1 cellular context compared by ENCODE assay signal in the genomic region with DNA sequence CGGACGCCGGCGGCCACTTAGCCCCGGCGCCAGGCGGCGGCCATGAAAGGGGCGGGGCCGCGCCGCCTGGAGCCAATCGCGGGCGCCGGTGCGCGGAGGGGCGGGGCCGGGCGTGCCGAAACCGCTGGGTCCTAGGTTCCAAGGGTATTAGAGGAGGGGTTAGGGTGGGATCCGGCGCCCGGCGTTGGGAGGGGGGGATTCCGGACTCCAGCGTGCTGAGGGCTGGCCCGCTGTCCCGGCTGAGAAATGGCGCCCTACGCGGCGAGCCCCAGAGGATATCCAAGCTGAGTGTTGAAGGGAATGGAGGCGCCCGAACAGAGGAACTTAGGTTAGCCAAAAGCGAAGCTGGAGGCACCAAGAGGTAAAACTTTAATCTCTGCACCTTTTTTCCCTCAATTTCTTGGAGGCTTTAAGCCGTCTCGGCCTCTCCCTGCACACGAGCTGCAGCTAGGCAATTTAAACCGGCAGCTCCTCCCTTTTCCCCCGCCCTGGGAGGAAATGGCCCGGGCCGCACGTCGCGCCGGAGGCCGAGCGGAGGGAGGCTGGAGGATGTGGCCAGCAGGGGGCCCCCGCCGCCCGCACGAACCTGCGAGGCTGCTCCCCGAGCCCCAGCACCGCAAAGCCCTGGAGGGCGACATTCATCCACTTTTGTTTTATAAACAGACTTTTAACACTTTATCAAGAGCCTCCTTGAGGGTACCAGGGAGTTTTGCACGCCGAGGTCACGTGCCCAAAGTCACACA.
A peak's percentile ranks its signal among the peaks of the same experiment; 100 is the strongest.
TF ChIP-seq lines count a peak whose summit lies in the region.

Gene XXYLT1 (minus strand): TSS at position 44 of the 743 bp plus-strand sequence. CDS start 101 bp downstream, outside the sequence.

TF ChIP-seq in K562, 482 proteins besides CTCF, POLR2A, EP300 and RAD21 (continued from another document and continues in another):
- TF ChIP-seq CEBPZ (IDR thresholded peaks at IDR 0.05; ENCODE audit: borderline replicate concordance, low read depth, low read length) (no peak), RNF219 (CRISPR knock-in tag; IDR thresholded peaks at IDR 0.05) (no peak), ZNF232 (CRISPR knock-in tag; IDR thresholded peaks at IDR 0.05) (no peak), CHCHD3 (CRISPR knock-in tag; IDR thresholded peaks at IDR 0.05) (no peak), TOE1 (IDR thresholded peaks at IDR 0.05; ENCODE audit: borderline replicate concordance) (peak; percentile 88), TOE1 (CRISPR knock-in tag; IDR thresholded peaks at IDR 0.05; ENCODE audit: borderline replicate concordance, low read depth) (no peak), C11orf30 (IDR thresholded peaks at IDR 0.05; ENCODE audit: low read depth) (no peak), BRCA1 (IDR thresholded peaks at IDR 0.05) (no peak), BRCA1 (CRISPR knock-in tag; IDR thresholded peaks at IDR 0.05) (no peak), SETDB1 (IDR thresholded peaks at IDR 0.05; ENCODE audit: low read length) (no peak), SMAD1 (IDR thresholded peaks at IDR 0.05; ENCODE audit: low read depth, low read length, partially characterized antibody) (no peak), FOXM1 (IDR thresholded peaks at IDR 0.05; ENCODE audit: low read depth) (peak; percentile 86), FOXM1 (CRISPR knock-in tag; IDR thresholded peaks at IDR 0.05; ENCODE audit: low read depth) (peak; percentile 35; the same call in 1 of the 2 replicates), ZNF197 (CRISPR knock-in tag; IDR thresholded peaks at IDR 0.05; ENCODE audit: low read depth) (no peak), RB1 (IDR thresholded peaks at IDR 0.05; ENCODE audit: low read depth) (peak; percentile 84), ZNF408 (CRISPR knock-in tag; IDR thresholded peaks at IDR 0.05; ENCODE audit: low read depth) (no peak), SAP30 (IDR thresholded peaks at IDR 0.05; ENCODE audit: borderline replicate concordance, insufficient read depth, low read depth, low read length, poor library complexity, severe bottlenecking) (peak; percentile 13), ZNF699 (CRISPR knock-in tag; IDR thresholded peaks at IDR 0.05; ENCODE audit: insufficient replicate concordance) (no peak), FOSL1 (tag; conservative IDR thresholded peaks at IDR 0.05) (no peak; the same call in 1 of the 2 replicates), CHD2 (IDR thresholded peaks at IDR 0.05; ENCODE audit: low read depth, low read length) (no peak), ZNF778 (CRISPR knock-in tag; IDR thresholded peaks at IDR 0.05) (no peak), SMAD3 (CRISPR knock-in tag; conservative IDR thresholded peaks at IDR 0.05) (no peak), THRB (CRISPR knock-in tag; conservative IDR thresholded peaks at IDR 0.05) (no peak), ILK (tag; IDR thresholded peaks at IDR 0.05; ENCODE audit: borderline replicate concordance, low read depth) (no peak), U2AF2 (optimal IDR thresholded peaks at IDR 0.05; ENCODE audit: low read depth, low read length) (no peak), CBX5 (IDR thresholded peaks at IDR 0.05; ENCODE audit: borderline replicate concordance, low read depth) (no peak), SOX6 (IDR thresholded peaks at IDR 0.05) (peak; percentile 66; the same call in 1 of the 2 replicates), RBM25 (IDR thresholded peaks at IDR 0.05; ENCODE audit: low read depth, low read length, severe bottlenecking) (peak; percentile 77), MEIS2 (IDR thresholded peaks at IDR 0.05; ENCODE audit: partially characterized antibody) (no peak), KDM4B (IDR thresholded peaks at IDR 0.05; ENCODE audit: borderline replicate concordance in 2 of 2, low read depth in 1 of 2) (no peak; a peak in 1 of 4 replicates), NRF1 (conservative IDR thresholded peaks at IDR 0.05 in 1 of 2, IDR thresholded peaks at IDR 0.05 in 1 of 2) (peak; percentile 67 to 68; a peak in 3 of 4 replicates), MYBL2 (IDR thresholded peaks at IDR 0.05; ENCODE audit: low read depth) (no peak), MYBL2 (CRISPR knock-in tag; IDR thresholded peaks at IDR 0.05; ENCODE audit: borderline replicate concordance) (no peak), HMG20B (CRISPR knock-in tag; IDR thresholded peaks at IDR 0.05) (no peak), ZFP36 (IDR thresholded peaks at IDR 0.05; ENCODE audit: low read depth, low read length, partially characterized antibody) (no peak), GATAD2B (IDR thresholded peaks at IDR 0.05; ENCODE audit: borderline replicate concordance) (peak; percentile 53; the same call in 1 of the 2 replicates), NFRKB (IDR thresholded peaks at IDR 0.05; ENCODE audit: low read depth) (no peak), BACH1 (tag; IDR thresholded peaks at IDR 0.05) (no peak), ZNF384 (IDR thresholded peaks at IDR 0.05; ENCODE audit: low read depth, low read length) (no peak; the same call in 1 of the 2 replicates), CREBBP (IDR thresholded peaks at IDR 0.05; ENCODE audit: low read depth, low read length) (no peak)
- TF ChIP-seq, protein P1, sequence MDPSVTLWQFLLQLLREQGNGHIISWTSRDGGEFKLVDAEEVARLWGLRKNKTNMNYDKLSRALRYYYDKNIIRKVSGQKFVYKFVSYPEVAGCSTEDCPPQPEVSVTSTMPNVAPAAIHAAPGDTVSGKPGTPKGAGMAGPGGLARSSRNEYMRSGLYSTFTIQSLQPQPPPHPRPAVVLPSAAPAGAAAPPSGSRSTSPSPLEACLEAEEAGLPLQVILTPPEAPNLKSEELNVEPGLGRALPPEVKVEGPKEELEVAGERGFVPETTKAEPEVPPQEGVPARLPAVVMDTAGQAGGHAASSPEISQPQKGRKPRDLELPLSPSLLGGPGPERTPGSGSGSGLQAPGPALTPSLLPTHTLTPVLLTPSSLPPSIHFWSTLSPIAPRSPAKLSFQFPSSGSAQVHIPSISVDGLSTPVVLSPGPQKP (CRISPR knock-in tag; IDR thresholded peaks at IDR 0.05) = no peak
- TF ChIP-seq, protein P2, sequence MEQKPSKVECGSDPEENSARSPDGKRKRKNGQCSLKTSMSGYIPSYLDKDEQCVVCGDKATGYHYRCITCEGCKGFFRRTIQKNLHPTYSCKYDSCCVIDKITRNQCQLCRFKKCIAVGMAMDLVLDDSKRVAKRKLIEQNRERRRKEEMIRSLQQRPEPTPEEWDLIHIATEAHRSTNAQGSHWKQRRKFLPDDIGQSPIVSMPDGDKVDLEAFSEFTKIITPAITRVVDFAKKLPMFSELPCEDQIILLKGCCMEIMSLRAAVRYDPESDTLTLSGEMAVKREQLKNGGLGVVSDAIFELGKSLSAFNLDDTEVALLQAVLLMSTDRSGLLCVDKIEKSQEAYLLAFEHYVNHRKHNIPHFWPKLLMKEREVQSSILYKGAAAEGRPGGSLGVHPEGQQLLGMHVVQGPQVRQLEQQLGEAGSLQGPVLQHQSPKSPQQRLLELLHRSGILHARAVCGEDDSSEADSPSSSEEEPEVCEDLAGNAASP (IDR thresholded peaks at IDR 0.05) = no peak
- TF ChIP-seq, protein P3, sequence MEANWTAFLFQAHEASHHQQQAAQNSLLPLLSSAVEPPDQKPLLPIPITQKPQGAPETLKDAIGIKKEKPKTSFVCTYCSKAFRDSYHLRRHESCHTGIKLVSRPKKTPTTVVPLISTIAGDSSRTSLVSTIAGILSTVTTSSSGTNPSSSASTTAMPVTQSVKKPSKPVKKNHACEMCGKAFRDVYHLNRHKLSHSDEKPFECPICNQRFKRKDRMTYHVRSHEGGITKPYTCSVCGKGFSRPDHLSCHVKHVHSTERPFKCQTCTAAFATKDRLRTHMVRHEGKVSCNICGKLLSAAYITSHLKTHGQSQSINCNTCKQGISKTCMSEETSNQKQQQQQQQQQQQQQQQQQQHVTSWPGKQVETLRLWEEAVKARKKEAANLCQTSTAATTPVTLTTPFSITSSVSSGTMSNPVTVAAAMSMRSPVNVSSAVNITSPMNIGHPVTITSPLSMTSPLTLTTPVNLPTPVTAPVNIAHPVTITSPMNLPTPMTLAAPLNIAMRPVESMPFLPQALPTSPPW (CRISPR knock-in tag; IDR thresholded peaks at IDR 0.05) = peak; percentile 55; the same call in 1 of the 2 replicates
- TF ChIP-seq, protein P4, sequence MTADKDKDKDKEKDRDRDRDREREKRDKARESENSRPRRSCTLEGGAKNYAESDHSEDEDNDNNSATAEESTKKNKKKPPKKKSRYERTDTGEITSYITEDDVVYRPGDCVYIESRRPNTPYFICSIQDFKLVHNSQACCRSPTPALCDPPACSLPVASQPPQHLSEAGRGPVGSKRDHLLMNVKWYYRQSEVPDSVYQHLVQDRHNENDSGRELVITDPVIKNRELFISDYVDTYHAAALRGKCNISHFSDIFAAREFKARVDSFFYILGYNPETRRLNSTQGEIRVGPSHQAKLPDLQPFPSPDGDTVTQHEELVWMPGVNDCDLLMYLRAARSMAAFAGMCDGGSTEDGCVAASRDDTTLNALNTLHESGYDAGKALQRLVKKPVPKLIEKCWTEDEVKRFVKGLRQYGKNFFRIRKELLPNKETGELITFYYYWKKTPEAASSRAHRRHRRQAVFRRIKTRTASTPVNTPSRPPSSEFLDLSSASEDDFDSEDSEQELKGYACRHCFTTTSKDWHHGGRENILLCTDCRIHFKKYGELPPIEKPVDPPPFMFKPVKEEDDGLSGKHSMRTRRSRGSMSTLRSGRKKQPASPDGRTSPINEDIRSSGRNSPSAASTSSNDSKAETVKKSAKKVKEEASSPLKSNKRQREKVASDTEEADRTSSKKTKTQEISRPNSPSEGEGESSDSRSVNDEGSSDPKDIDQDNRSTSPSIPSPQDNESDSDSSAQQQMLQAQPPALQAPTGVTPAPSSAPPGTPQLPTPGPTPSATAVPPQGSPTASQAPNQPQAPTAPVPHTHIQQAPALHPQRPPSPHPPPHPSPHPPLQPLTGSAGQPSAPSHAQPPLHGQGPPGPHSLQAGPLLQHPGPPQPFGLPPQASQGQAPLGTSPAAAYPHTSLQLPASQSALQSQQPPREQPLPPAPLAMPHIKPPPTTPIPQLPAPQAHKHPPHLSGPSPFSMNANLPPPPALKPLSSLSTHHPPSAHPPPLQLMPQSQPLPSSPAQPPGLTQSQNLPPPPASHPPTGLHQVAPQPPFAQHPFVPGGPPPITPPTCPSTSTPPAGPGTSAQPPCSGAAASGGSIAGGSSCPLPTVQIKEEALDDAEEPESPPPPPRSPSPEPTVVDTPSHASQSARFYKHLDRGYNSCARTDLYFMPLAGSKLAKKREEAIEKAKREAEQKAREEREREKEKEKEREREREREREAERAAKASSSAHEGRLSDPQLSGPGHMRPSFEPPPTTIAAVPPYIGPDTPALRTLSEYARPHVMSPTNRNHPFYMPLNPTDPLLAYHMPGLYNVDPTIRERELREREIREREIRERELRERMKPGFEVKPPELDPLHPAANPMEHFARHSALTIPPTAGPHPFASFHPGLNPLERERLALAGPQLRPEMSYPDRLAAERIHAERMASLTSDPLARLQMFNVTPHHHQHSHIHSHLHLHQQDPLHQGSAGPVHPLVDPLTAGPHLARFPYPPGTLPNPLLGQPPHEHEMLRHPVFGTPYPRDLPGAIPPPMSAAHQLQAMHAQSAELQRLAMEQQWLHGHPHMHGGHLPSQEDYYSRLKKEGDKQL (CRISPR knock-in tag; IDR thresholded peaks at IDR 0.05; ENCODE audit: borderline replicate concordance) = no peak
